Comparison of ENCODE assay signal across 8 cellular contexts in the genomic region with DNA sequence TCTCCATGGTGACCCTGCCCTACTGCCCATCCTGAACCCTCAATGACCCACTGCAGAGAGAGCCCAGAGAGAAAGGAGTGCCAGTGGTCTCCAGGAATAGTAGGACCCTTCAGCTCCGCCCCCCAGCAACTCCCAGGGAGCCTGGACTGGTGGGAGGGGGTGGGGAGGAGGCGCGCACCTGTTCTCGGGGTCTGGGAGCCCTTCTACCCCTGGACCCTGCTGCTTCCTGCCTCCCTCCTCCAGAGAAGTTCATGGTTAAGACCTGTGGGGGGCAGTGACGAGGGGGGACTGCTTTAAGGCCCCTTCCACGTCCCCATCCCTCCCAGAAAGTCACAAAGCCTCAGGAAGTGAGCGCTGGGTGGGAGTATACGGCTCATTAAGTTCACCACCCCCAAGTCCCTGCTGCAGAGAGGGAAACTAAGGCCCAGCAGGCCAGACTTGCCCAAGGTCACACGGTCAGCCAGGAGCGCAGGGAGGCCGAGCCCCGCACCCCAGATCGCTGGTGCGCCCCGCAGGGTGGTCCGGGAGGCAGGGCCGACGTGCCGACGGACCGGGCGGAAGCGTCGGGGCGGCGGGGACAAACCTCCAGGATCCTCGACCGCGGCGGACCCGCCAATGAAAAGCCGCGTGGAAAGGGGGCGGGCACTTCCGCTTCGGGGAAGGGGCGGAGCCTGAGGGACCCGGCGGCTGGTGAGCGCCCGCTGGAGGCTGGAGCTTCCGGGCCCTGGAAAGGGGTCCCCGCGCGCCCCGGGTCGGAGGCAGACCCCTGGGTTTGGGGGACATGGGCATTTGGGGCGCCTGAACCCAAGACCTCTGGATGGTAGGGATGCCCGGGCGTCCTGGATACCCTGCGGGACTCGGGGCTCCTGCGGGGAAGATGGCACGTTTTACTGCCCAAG. TPM values are rescaled to one million over a fixed set of nuclear protein-coding genes. Genes with fewer than 3 reads are reported as not detected.
DNase-seq lines count a peak whose midpoint lies in the region; ATAC-seq, FAIRE-seq and TF ChIP-seq lines count a peak whose summit lies in the region.

A gene with protein sequence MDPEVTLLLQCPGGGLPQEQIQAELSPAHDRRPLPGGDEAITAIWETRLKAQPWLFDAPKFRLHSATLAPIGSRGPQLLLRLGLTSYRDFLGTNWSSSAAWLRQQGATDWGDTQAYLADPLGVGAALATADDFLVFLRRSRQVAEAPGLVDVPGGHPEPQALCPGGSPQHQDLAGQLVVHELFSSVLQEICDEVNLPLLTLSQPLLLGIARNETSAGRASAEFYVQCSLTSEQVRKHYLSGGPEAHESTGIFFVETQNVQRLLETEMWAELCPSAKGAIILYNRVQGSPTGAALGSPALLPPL (plus strand): TSS at position 667 of the 899 bp plus-strand sequence. CDS start 379 bp downstream, outside the sequence.
A gene with protein sequence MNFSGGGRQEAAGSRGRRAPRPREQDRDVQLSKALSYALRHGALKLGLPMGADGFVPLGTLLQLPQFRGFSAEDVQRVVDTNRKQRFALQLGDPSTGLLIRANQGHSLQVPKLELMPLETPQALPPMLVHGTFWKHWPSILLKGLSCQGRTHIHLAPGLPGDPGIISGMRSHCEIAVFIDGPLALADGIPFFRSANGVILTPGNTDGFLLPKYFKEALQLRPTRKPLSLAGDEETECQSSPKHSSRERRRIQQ (minus strand): TSS at position 579 of the 899 bp plus-strand sequence. CDS start 326 bp downstream, at position 253.

- ATAC-seq in HG02981 (IDR thresholded peaks at IDR 0.05; ENCODE audit: unreplicated experiment) = peak; percentile 44
- no peak for ATAC-seq in HG03095 (IDR thresholded peaks at IDR 0.05; ENCODE audit: unreplicated experiment)

- H3K4me3 ChIP-seq in kidney epithelial cell (ENCODE audit: low read depth, low read length) = peak within 1 kb of the TSS; percentile 93

- DNase-seq in GM12891 (ENCODE audit: insufficient read length, low spot score) (peak; percentile 96), NCI-H446 (lab: John Stamatoyannopoulos, UW) (peak; percentile 49 to 90), cerebellar cortex (ENCODE audit: low spot score) (peak; percentile 82), kidney epithelial cell (ENCODE audit: low read depth) (no peak)
- peak; percentile 94 for DNase-seq in activated CD4-positive, CD25-positive, alpha-beta regulatory T cell treated with anti-CD3 and anti-CD28 coated beads, Interleukin-2, amount 50 U/mL, for 72 hours
- peak; percentile 97 for DNase-seq in stimulated activated CD4-positive, alpha-beta T cell treated with anti-CD3 and anti-CD28 coated beads, Interleukin-15, amount 100 ng/mL, for 24 hours

- TF ChIP-seq CTCF in kidney epithelial cell (IDR thresholded peaks at IDR 0.05; ENCODE audit: insufficient read depth, low read length, poor library complexity, severe bottlenecking) = peak; percentile 43

- FAIRE-seq in GM12891 (lab: Jason Lieb, UNC) = peak; percentile 90

- H3K36me3 ChIP-seq in kidney epithelial cell (ENCODE audit: control insufficient read depth, insufficient read depth, low read length) = peaks cover 1% of the 10 kb centered on the region

- no peak; the same call in 1 of the 2 replicates for TF ChIP-seq POLR2A in GM12891 (IDR thresholded peaks at IDR 0.05; ENCODE audit: low read depth, low read length)

- no peaks in the 10 kb centered on the region for H3K27me3 ChIP-seq in kidney epithelial cell (ENCODE audit: control insufficient read depth, insufficient read depth, low read length)

TF ChIP-seq in GM12891, 5 proteins besides CTCF, POLR2A, EP300 and RAD21:
- TF ChIP-seq PAX5 (IDR thresholded peaks at IDR 0.05; ENCODE audit: insufficient read depth, low read length, severe bottlenecking) = no peak
- peak; percentile 81 for TF ChIP-seq SPI1 (IDR thresholded peaks at IDR 0.05; ENCODE audit: low read depth, low read length)
- TF ChIP-seq TAF1 (IDR thresholded peaks at IDR 0.05; ENCODE audit: low read depth, low read length) = no peak
- TF ChIP-seq POU2F2 (IDR thresholded peaks at IDR 0.05; ENCODE audit: low read depth, low read length) = no peak
- peak; percentile 15; the same call in 1 of the 2 replicates for TF ChIP-seq POLR2AphosphoS5 (IDR thresholded peaks at IDR 0.05; ENCODE audit: low read depth, low read length)

RNA-seq across cellular contexts. Expression of the first gene that starts in this region (rescaled TPM):
- 68.6 TPM for polyA plus RNA-seq in GM12891 (2012; ENCODE audit: low read depth, missing spikeins)
- total RNA-seq in kidney epithelial cell = 50.7 and 61.1 TPM in 2 replicates

RNA-seq across cellular contexts. Expression of the second gene that starts in this region (rescaled TPM):
- polyA plus RNA-seq in GM12891 (2012; ENCODE audit: low read depth, missing spikeins) = 66.1 TPM
- 59.8 and 77.1 TPM in 2 replicates for total RNA-seq in kidney epithelial cell
